Comparison of ENCODE assay signal across 8 cellular contexts in the genomic region with DNA sequence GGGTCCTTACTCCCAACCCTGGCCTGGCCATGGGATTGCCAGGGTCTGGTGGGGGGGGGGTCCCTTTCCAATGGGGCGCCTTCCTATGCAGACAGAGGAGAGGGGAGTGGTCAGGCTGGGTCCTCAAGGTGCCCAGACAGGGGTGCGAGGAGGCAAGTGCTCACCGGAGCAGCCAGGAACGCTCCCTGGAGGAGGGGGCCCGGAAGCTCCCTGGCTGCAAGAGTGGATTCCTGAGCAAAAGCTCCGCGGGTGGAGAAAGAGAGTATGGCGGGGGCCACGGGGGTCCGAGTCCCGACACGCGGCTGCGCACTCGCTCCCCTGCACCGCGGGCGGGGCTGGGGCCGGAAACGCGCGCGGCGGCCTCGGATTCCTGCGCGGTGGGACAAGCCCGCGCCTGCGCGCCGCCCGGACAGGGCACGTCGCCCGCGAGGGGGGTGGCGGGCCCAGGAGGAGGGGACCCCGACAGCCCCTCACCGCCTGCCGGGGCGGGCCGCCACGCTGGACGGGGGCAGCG. TPM values are rescaled to one million over a fixed set of nuclear protein-coding genes. Genes with fewer than 3 reads are reported as not detected.
DNase-seq lines count a peak whose midpoint lies in the region; ATAC-seq and TF ChIP-seq lines count a peak whose summit lies in the region.

No MANE protein-coding gene starts in this region.

- H3K27me3 Mint-ChIP-seq in activated CD8-positive, alpha-beta memory T cell treated with anti-CD3 and anti-CD28 coated beads, Interleukin-2, amount 10 ng/mL, durations not matched to agents 7 days and 5 days, result peaks cover 13% of the 10 kb centered on the region
- peaks cover 40% of the 10 kb centered on the region for H3K27me3 Mint-ChIP-seq in endodermal cell (ENCODE audit: insufficient read depth)

- 0 out of 2 replicates have a peak, but pooled peaks have one; percentile 20 for TF ChIP-seq EP300 in Ishikawa (IDR thresholded peaks at IDR 0.05; ENCODE audit: borderline replicate concordance)

- CTCF ChIA-PET in activated CD8-positive, alpha-beta memory T cell treated with anti-CD3 and anti-CD28 coated beads, Interleukin-2, amount 10 ng/mL, durations not matched to agents 7 days and 5 days (lab: Charles Lee), result interaction anchor here (0.9 to 9.5 kb wide), 4 partner anchors 20 to 258 kb away, joined by 3 to 192 read pairs (median 20); partner anchors contain the start of gene GPR132

- peak; percentile 56 for ATAC-seq in activated CD8-positive, alpha-beta memory T cell treated with anti-CD3 and anti-CD28 coated beads, Interleukin-2, amount 10 ng/mL, durations not matched to agents 7 days and 5 days
- ATAC-seq in GM19395 (IDR thresholded peaks at IDR 0.05; ENCODE audit: unreplicated experiment), result no peak

- no peak for TF ChIP-seq CTCF in endodermal cell (conservative IDR thresholded peaks at IDR 0.05)

- peaks cover 28% of the 10 kb centered on the region for H3K27me3 ChIP-seq in endodermal cell (ENCODE audit: control insufficient read depth, insufficient read depth, low read length, poor library complexity, severe bottlenecking)
- peaks cover 2% of the 10 kb centered on the region for H3K27me3 ChIP-seq in muscle layer of duodenum (ENCODE audit: low read depth, low read length)
- no peaks in the 10 kb centered on the region for H3K27me3 ChIP-seq in stomach smooth muscle (ENCODE audit: control insufficient read depth in 1 of 2, insufficient read depth in 2 of 2, low read length in 2 of 2)

- H3K4me1 ChIP-seq in endodermal cell (ENCODE audit: control insufficient read depth, insufficient read depth, low read length), result peaks cover 6% of the 10 kb centered on the region
- peaks cover 6 to 44% of the 10 kb centered on the region in 2 donors for H3K4me1 ChIP-seq in muscle layer of duodenum (ENCODE audit: control insufficient read depth in 1 of 2, insufficient read depth in 2 of 2, low read length in 2 of 2)
- H3K4me1 ChIP-seq in stomach smooth muscle (ENCODE audit: control insufficient read depth, insufficient read depth, low read length), result peaks cover 50% of the 10 kb centered on the region

- H3K9me3 ChIP-seq in endodermal cell (ENCODE audit: control insufficient read depth, low read length) (no peaks in the 10 kb centered on the region), muscle layer of duodenum (ENCODE audit: control insufficient read depth in 1 of 2, low read length in 2 of 2) (no peaks in the 10 kb centered on the region), stomach smooth muscle (ENCODE audit: control insufficient read depth in 2 of 2, low read length in 2 of 2) (no peaks in the 10 kb centered on the region)

- no peak overlapping the region for H3K4me3 ChIP-seq in endodermal cell (ENCODE audit: low read length)
- H3K4me3 ChIP-seq in muscle layer of duodenum (ENCODE audit: low read depth in 1 of 2, low read length in 2 of 2), result peak overlapping the region in 1 of 2 donors; percentile 53
- peak overlapping the region; percentile 26 to 80 for H3K4me3 ChIP-seq in stomach smooth muscle (ENCODE audit: low read length in 2 of 2)

- peaks cover 19% of the 10 kb centered on the region for H3K4me1 Mint-ChIP-seq in activated CD8-positive, alpha-beta memory T cell treated with anti-CD3 and anti-CD28 coated beads, Interleukin-2, amount 10 ng/mL, durations not matched to agents 7 days and 5 days
- peaks cover 14% of the 10 kb centered on the region for H3K4me1 Mint-ChIP-seq in endodermal cell

- no peaks in the 10 kb centered on the region for H3K9me3 Mint-ChIP-seq in activated CD8-positive, alpha-beta memory T cell treated with anti-CD3 and anti-CD28 coated beads, Interleukin-2, amount 10 ng/mL, durations not matched to agents 7 days and 5 days (ENCODE audit: low read depth)
- no peaks in the 10 kb centered on the region for H3K9me3 Mint-ChIP-seq in endodermal cell

- H3K36me3 Mint-ChIP-seq in activated CD8-positive, alpha-beta memory T cell treated with anti-CD3 and anti-CD28 coated beads, Interleukin-2, amount 10 ng/mL, durations not matched to agents 7 days and 5 days, result no peaks in the 10 kb centered on the region
- no peaks in the 10 kb centered on the region for H3K36me3 Mint-ChIP-seq in endodermal cell (ENCODE audit: low read depth)

- no peak overlapping the region for H3K27ac Mint-ChIP-seq in activated CD8-positive, alpha-beta memory T cell treated with anti-CD3 and anti-CD28 coated beads, Interleukin-2, amount 10 ng/mL, durations not matched to agents 7 days and 5 days
- no peak overlapping the region for H3K27ac Mint-ChIP-seq in endodermal cell

- DNase-seq in DMS 273 (lab: John Stamatoyannopoulos, UW; ENCODE audit: unreplicated experiment), result peak; percentile 66
- no peak for DNase-seq in DMS 273 treated with DMSO at 0.1 percent for 48 hours (lab: John Stamatoyannopoulos, UW)
- DNase-seq in activated CD8-positive, alpha-beta memory T cell treated with anti-CD3 and anti-CD28 coated beads, Interleukin-2, amount 10 ng/mL, durations not matched to agents 7 days and 5 days, result peak; percentile 68
- peak; percentile 68 for DNase-seq in endodermal cell

- H3K4me3 Mint-ChIP-seq in activated CD8-positive, alpha-beta memory T cell treated with anti-CD3 and anti-CD28 coated beads, Interleukin-2, amount 10 ng/mL, durations not matched to agents 7 days and 5 days, result peak overlapping the region; percentile 65
- H3K4me3 Mint-ChIP-seq in endodermal cell, result peak overlapping the region; percentile 67

- H3K36me3 ChIP-seq in endodermal cell (ENCODE audit: control insufficient read depth, insufficient read depth, low read length) (no peaks in the 10 kb centered on the region), muscle layer of duodenum (ENCODE audit: control insufficient read depth in 1 of 2, insufficient read depth in 2 of 2, low read length in 2 of 2) (no peaks in the 10 kb centered on the region), stomach smooth muscle (ENCODE audit: control insufficient read depth in 2 of 2, insufficient read depth in 2 of 2, low read length in 2 of 2) (no peaks in the 10 kb centered on the region)

- H3K27ac ChIP-seq in endodermal cell (ENCODE audit: low read depth, low read length) (no peak overlapping the region), muscle layer of duodenum (ENCODE audit: low read length) (peak overlapping the region; percentile 39), stomach smooth muscle (ENCODE audit: low read length) (peak overlapping the region; percentile 87)

- H3K9ac ChIP-seq in endodermal cell (ENCODE audit: extremely low read depth, low read length, poor library complexity, severe bottlenecking) (no peak overlapping the region), stomach smooth muscle (ENCODE audit: low read length in 2 of 2) (peak overlapping the region in 1 of 2 donors; percentile 39)

- 7% methylated on average over 45 of the region's 46 CpGs; no CpG with 5 or more reads in 1 of the 2 experiments for WGBS in endodermal cell (ENCODE audit: insufficient coverage in 1 of 2, insufficient read length in 1 of 2), 2 experiments

- TF ChIP-seq RAD21 in Ishikawa (IDR thresholded peaks at IDR 0.05; ENCODE audit: low read depth), result no peak

TF ChIP-seq in Ishikawa, 13 proteins besides CTCF, POLR2A, EP300 and RAD21 (continues in another document):
- TF ChIP-seq TEAD4 (IDR thresholded peaks at IDR 0.05) (peak; percentile 72), NFIC (IDR thresholded peaks at IDR 0.05) (no peak), ZBTB7A (IDR thresholded peaks at IDR 0.05; ENCODE audit: low read depth) (peak; percentile 50), YY1 (IDR thresholded peaks at IDR 0.05; ENCODE audit: low read depth) (peak; percentile 39; the same call in 1 of the 2 replicates), TAF1 (IDR thresholded peaks at IDR 0.05; ENCODE audit: low read depth) (peak; percentile 10; the same call in 1 of the 2 replicates), FOXM1 (IDR thresholded peaks at IDR 0.05; ENCODE audit: borderline replicate concordance, low read depth) (no peak), CREB1 (IDR thresholded peaks at IDR 0.05; ENCODE audit: low read depth) (no peak), CEBPB (IDR thresholded peaks at IDR 0.05) (no peak; the same call in 1 of the 2 replicates), EGR1 (IDR thresholded peaks at IDR 0.05) (no peak)
- TF ChIP-seq, protein P1, sequence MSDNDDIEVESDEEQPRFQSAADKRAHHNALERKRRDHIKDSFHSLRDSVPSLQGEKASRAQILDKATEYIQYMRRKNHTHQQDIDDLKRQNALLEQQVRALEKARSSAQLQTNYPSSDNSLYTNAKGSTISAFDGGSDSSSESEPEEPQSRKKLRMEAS (IDR thresholded peaks at IDR 0.05), result peak; percentile 75
- TF ChIP-seq, protein P2, sequence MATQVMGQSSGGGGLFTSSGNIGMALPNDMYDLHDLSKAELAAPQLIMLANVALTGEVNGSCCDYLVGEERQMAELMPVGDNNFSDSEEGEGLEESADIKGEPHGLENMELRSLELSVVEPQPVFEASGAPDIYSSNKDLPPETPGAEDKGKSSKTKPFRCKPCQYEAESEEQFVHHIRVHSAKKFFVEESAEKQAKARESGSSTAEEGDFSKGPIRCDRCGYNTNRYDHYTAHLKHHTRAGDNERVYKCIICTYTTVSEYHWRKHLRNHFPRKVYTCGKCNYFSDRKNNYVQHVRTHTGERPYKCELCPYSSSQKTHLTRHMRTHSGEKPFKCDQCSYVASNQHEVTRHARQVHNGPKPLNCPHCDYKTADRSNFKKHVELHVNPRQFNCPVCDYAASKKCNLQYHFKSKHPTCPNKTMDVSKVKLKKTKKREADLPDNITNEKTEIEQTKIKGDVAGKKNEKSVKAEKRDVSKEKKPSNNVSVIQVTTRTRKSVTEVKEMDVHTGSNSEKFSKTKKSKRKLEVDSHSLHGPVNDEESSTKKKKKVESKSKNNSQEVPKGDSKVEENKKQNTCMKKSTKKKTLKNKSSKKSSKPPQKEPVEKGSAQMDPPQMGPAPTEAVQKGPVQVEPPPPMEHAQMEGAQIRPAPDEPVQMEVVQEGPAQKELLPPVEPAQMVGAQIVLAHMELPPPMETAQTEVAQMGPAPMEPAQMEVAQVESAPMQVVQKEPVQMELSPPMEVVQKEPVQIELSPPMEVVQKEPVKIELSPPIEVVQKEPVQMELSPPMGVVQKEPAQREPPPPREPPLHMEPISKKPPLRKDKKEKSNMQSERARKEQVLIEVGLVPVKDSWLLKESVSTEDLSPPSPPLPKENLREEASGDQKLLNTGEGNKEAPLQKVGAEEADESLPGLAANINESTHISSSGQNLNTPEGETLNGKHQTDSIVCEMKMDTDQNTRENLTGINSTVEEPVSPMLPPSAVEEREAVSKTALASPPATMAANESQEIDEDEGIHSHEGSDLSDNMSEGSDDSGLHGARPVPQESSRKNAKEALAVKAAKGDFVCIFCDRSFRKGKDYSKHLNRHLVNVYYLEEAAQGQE (IDR thresholded peaks at IDR 0.05; ENCODE audit: low read depth), result no peak

RNA-seq across cellular contexts. Expression of gene GPR132, which starts 27.7 kb away (rescaled TPM):
- total RNA-seq in activated CD8-positive, alpha-beta memory T cell treated with anti-CD3 and anti-CD28 coated beads, Interleukin-2, amount 10 ng/mL, durations not matched to agents 7 days and 5 days, result 10 to 100 TPM; 47.4 to 49.4 TPM
- 1 to 10 TPM in 1 of 2 donors, under 1 TPM in 1; 0.27 to 3.3 TPM for total RNA-seq in endodermal cell
- polyA plus RNA-seq in endodermal cell (2013, experiment 1 of 2), result 0.25 TPM
- 0.08 TPM for polyA plus RNA-seq in endodermal cell (2013, experiment 2 of 2)

Comparison
In these comparisons a context has a peak if more than half of its experiments do, and no peak if none do; other contexts are left out.
1. RNA of gene GPR132, which starts 27.7 kb away (total RNA-seq): 47.4 to 49.4 TPM in activated CD8-positive, alpha-beta memory T cell treated with anti-CD3 and anti-CD28 coated beads, Interleukin-2, amount 10 ng/mL, durations not matched to agents 7 days and 5 days; 0.27 to 3.3 TPM in endodermal cell; every median in the first group is over 10 times any median in the second.